ENCODE assay signal across 9 cellular contexts in the genomic region with DNA sequence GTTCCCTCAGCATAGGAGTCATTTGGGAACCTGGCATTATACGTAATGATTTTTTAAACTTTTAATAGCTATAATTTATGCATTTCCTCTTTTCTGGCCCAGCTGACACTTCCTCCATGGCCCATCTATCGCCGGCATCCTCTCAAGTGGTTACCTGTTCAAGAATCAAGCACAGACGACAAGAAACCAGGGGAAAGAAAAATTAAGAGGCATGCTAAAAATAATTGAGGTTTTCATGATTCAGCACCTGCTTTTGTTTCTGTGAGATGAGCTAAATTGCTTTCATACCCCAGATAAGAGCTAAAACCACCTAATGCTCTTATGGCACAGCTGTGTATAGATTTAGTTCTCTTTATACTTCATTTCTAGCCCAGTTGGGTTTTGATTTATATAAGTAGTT. TPM values are rescaled to one million over a fixed set of nuclear protein-coding genes. Genes with fewer than 3 reads are reported as not detected.
A peak's percentile ranks its signal among the peaks of the same experiment; 100 is the strongest.
DNase-seq lines count a peak whose midpoint lies in the region; ATAC-seq and TF ChIP-seq lines count a peak whose summit lies in the region.
"Had no signal": no experiment of that assay in that cellular context is flagged by ENCODE, and none has a peak within 500 bp of the region (broad histone marks: within the 10 kb centered on the region; RNA-seq: fewer than 3 reads in every experiment).

No MANE protein-coding gene starts in this region.

- H3K27me3 Mint-ChIP-seq in CD14-positive monocyte (ENCODE audit: low read depth in 3 of 3) (peaks cover 0 to 3% (median 0%) of the 10 kb centered on the region in 3 donors), memory B cell (no peaks in the 10 kb centered on the region)
- no peaks in the 10 kb centered on the region for H3K27me3 Mint-ChIP-seq in activated T-helper 2 cell treated with anti-CD3 and anti-CD28 coated beads, Interferon-gamma antibody, Interleukin-2, Interleukin-4, amounts not matched to agents 10 μg/mL and 5 μg/mL and 100 μg/mL, durations not matched to agents 14 hours and 24 hours and 36 hours (ENCODE audit: low read depth)

- POLR2A ChIA-PET in HCT116 (lab: Charles Lee), result interaction anchor here (0.6 kb wide), 1 partner anchor 16 kb away, joined by 3 read pairs; no protein-coding TSS in a partner anchor

- H3K9me3 Mint-ChIP-seq in CD14-positive monocyte, result no peaks in the 10 kb centered on the region
- H3K9me3 Mint-ChIP-seq in activated T-helper 2 cell treated with anti-CD3 and anti-CD28 coated beads, Interferon-gamma antibody, Interleukin-2, Interleukin-4, amounts not matched to agents 10 μg/mL and 5 μg/mL and 100 μg/mL, durations not matched to agents 14 hours and 24 hours and 36 hours, result no peaks in the 10 kb centered on the region
- H3K9me3 Mint-ChIP-seq in memory B cell, result no peaks in the 10 kb centered on the region

- TF ChIP-seq POLR2A in HCT116 (IDR thresholded peaks at IDR 0.05; ENCODE audit: borderline replicate concordance, extremely low read depth, insufficient read depth, insufficient read length), result no peak

- intact Hi-C loops in CD14-positive monocyte (cut with micrococcal nuclease), result no loop called here
- intact Hi-C loops in HCT116 (cut with micrococcal nuclease), result no loop called here
- intact Hi-C loops in activated T-helper 2 cell treated with anti-CD3 and anti-CD28 coated beads, Interferon-gamma antibody, Interleukin-2, Interleukin-4, amounts not matched to agents 10 μg/mL and 5 μg/mL and 100 μg/mL, durations not matched to agents 14 hours and 24 hours and 36 hours (cut with micrococcal nuclease), result no loop called here

- no peaks in the 10 kb centered on the region for H3K27me3 ChIP-seq in HCT116 (ENCODE audit: insufficient read depth, low read length)

- CTCF ChIA-PET in HCT116 (lab: Charles Lee), result no interaction called here

- peak overlapping the region in 6 of 7 donors; percentile 24 to 83 (median 65) for H3K27ac Mint-ChIP-seq in CD14-positive monocyte
- peak overlapping the region; percentile 74 for H3K27ac Mint-ChIP-seq in activated T-helper 2 cell treated with anti-CD3 and anti-CD28 coated beads, Interferon-gamma antibody, Interleukin-2, Interleukin-4, amounts not matched to agents 10 μg/mL and 5 μg/mL and 100 μg/mL, durations not matched to agents 14 hours and 24 hours and 36 hours
- H3K27ac Mint-ChIP-seq in memory B cell, result peak overlapping the region; percentile 92

- peak overlapping the region in 1 of 2 donors; percentile 39 for H3K4me3 Mint-ChIP-seq in CD14-positive monocyte
- H3K4me3 Mint-ChIP-seq in activated T-helper 2 cell treated with anti-CD3 and anti-CD28 coated beads, Interferon-gamma antibody, Interleukin-2, Interleukin-4, amounts not matched to agents 10 μg/mL and 5 μg/mL and 100 μg/mL, durations not matched to agents 14 hours and 24 hours and 36 hours (ENCODE audit: low read depth), result peak overlapping the region; percentile 96
- peak overlapping the region; percentile 77 for H3K4me3 Mint-ChIP-seq in memory B cell

- RAD21 ChIA-PET in HCT116 (lab: Charles Lee; ENCODE audit: low non-redundant PET in 1 of 2, low total read pairs in 2 of 2, uncharacterized antibody in 2 of 2, unreplicated experiment in 2 of 2), result no interaction called here

- no peaks in the 10 kb centered on the region for H3K9me2 ChIP-seq in HCT116 (ENCODE audit: insufficient read depth)

- no peak overlapping the region for H3K9ac ChIP-seq in HCT116 (ENCODE audit: low read length)

- no peak for ATAC-seq in HCT116
- no peak for ATAC-seq in memory B cell (ENCODE audit: low read depth)
- no peak for ATAC-seq in HG02970 (IDR thresholded peaks at IDR 0.05; ENCODE audit: low FRiP score, unreplicated experiment)

- peak overlapping the region in 1 of 2 experiments; percentile 96; a peak in 1 of 4 replicates for H3K4me3 ChIP-seq in HCT116 (replicated peaks in 1 of 2; ENCODE audit: low read depth in 1 of 2, low read length in 2 of 2)

- no peak overlapping the region for H3K27ac ChIP-seq in HCT116 (ENCODE audit: low read depth, low read length)

- peak overlapping the region; percentile 99 for H3K4me2 ChIP-seq in HCT116 (ENCODE audit: low read length)

- TF ChIP-seq RAD21 in HCT116 (IDR thresholded peaks at IDR 0.05; ENCODE audit: low read depth), result no peak

- peaks cover 49% of the 10 kb centered on the region for H3K79me2 ChIP-seq in HCT116 (ENCODE audit: insufficient read depth, low read length)

- no peaks in the 10 kb centered on the region for H3K9me3 ChIP-seq in HCT116 (ENCODE audit: control insufficient read depth in 1 of 2, insufficient read depth in 1 of 2, low read depth in 1 of 2, low read length in 2 of 2)

- peaks cover 10% of the 10 kb centered on the region in 2 experiments; a peak in 3 of 4 replicates for H3K36me3 ChIP-seq in HCT116 (ENCODE audit: control insufficient read depth in 1 of 2, insufficient read depth in 2 of 2, low read length in 2 of 2)

- DNase-seq in CD14-positive monocyte (ENCODE audit: low spot score), result no peak
- no peak for DNase-seq in HCT116 (ENCODE audit: low read depth, low spot score)
- DNase-seq in activated T-helper 2 cell treated with anti-CD3 and anti-CD28 coated beads, Interferon-gamma antibody, Interleukin-2, Interleukin-4, amounts not matched to agents 10 μg/mL and 5 μg/mL and 100 μg/mL, durations not matched to agents 14 hours and 24 hours and 36 hours (ENCODE audit: low spot score), result no peak
- DNase-seq in memory B cell (ENCODE audit: low spot score in 2 of 2), result no peak
- no peak for DNase-seq in DMS114 treated with DMSO at 0.1 percent for 48 hours (lab: John Stamatoyannopoulos, UW; ENCODE audit: unreplicated experiment)
- no peak for DNase-seq in H4 (ENCODE audit: low spot score)
- no peak for DNase-seq in NCI-H2171 (lab: John Stamatoyannopoulos, UW)
- DNase-seq: DMS79 treated with DMSO at 0.1 percent for 48 hours had no signal

- peaks cover 39% of the 10 kb centered on the region for H3K4me1 Mint-ChIP-seq in CD14-positive monocyte
- peaks cover 24% of the 10 kb centered on the region for H3K4me1 Mint-ChIP-seq in activated T-helper 2 cell treated with anti-CD3 and anti-CD28 coated beads, Interferon-gamma antibody, Interleukin-2, Interleukin-4, amounts not matched to agents 10 μg/mL and 5 μg/mL and 100 μg/mL, durations not matched to agents 14 hours and 24 hours and 36 hours (ENCODE audit: low read depth)
- peaks cover 22% of the 10 kb centered on the region for H3K4me1 Mint-ChIP-seq in memory B cell

- no TSS peak for BruUV-seq in HCT116 (replicated peaks; lab: Mats Ljungman, UMichigan)

- H3K36me3 Mint-ChIP-seq in CD14-positive monocyte (peaks cover 16 to 34% of the 10 kb centered on the region in 2 donors), memory B cell (peaks cover 5% of the 10 kb centered on the region)
- H3K36me3 Mint-ChIP-seq in activated T-helper 2 cell treated with anti-CD3 and anti-CD28 coated beads, Interferon-gamma antibody, Interleukin-2, Interleukin-4, amounts not matched to agents 10 μg/mL and 5 μg/mL and 100 μg/mL, durations not matched to agents 14 hours and 24 hours and 36 hours (ENCODE audit: low read depth), result peaks cover 29% of the 10 kb centered on the region

- TF ChIP-seq CTCF in CD14-positive monocyte (IDR thresholded peaks at IDR 0.05) (no peak), HCT116 (IDR thresholded peaks at IDR 0.05 in 2 of 3, conservative IDR thresholded peaks at IDR 0.05 in 1 of 3; ENCODE audit: borderline replicate concordance in 1 of 3, insufficient read depth in 1 of 3, low read depth in 2 of 3, low read length in 2 of 3) (no peak)

- peaks cover 10 to 12% of the 10 kb centered on the region in 2 experiments; a peak in 3 of 4 replicates for H3K4me1 ChIP-seq in HCT116 (ENCODE audit: control insufficient read depth in 1 of 2, insufficient read depth in 2 of 2, low read length in 2 of 2)

- no peak overlapping the region for H2AFZ ChIP-seq in HCT116 (ENCODE audit: low read depth, low read length, poor library complexity, severe bottlenecking)

- no peaks in the 10 kb centered on the region for H4K20me1 ChIP-seq in HCT116 (ENCODE audit: insufficient read depth)

TF ChIP-seq in HCT116, 20 proteins besides CTCF, POLR2A, EP300 and RAD21 (continues in another document):
- no peak for TF ChIP-seq YY1 (IDR thresholded peaks at IDR 0.05; ENCODE audit: extremely low read depth, insufficient replicate concordance, low read depth, low read length)
- TF ChIP-seq TCF7L2 (IDR thresholded peaks at IDR 0.05; ENCODE audit: borderline replicate concordance, extremely low read depth, insufficient read depth, insufficient read length), result no peak
- no peak for TF ChIP-seq CEBPB (IDR thresholded peaks at IDR 0.05; ENCODE audit: low read depth)
- TF ChIP-seq CBX3 (IDR thresholded peaks at IDR 0.05; ENCODE audit: low read depth), result no peak
- TF ChIP-seq, protein P1, sequence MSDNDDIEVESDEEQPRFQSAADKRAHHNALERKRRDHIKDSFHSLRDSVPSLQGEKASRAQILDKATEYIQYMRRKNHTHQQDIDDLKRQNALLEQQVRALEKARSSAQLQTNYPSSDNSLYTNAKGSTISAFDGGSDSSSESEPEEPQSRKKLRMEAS (IDR thresholded peaks at IDR 0.05), result no peak

RNA-seq across cellular contexts. Expression of gene SPCS1, which starts 1.7 kb away (rescaled TPM):
- polyA plus RNA-seq in CD14-positive monocyte, result 100 to 1,000 TPM; 228 to 242 TPM
- 124 TPM for total RNA-seq in HCT116 (2021; ENCODE audit: unreplicated experiment)
- 96.1 and 109 TPM in 2 replicates for polyA plus RNA-seq in HCT116 (2012)
- total RNA-seq in activated T-helper 2 cell treated with anti-CD3 and anti-CD28 coated beads, Interferon-gamma antibody, Interleukin-2, Interleukin-4, amounts not matched to agents 10 μg/mL and 5 μg/mL and 100 μg/mL, durations not matched to agents 14 hours and 24 hours and 36 hours, result 124 and 125 TPM in 2 replicates
- 153 and 208 TPM in 2 replicates for total RNA-seq in H4 (2014; rRNA removed; shearing (Covaris generic))

RNA-seq across cellular contexts. Expression of gene GLT8D1, which starts 2.0 kb away (rescaled TPM):
- 10 to 100 TPM; 34.8 TPM for polyA plus RNA-seq in CD14-positive monocyte
- total RNA-seq in HCT116 (2021; ENCODE audit: unreplicated experiment), result 42.1 TPM
- polyA plus RNA-seq in HCT116 (2012), result 34.3 and 42.6 TPM in 2 replicates
- 37.6 and 38.7 TPM in 2 replicates for total RNA-seq in activated T-helper 2 cell treated with anti-CD3 and anti-CD28 coated beads, Interferon-gamma antibody, Interleukin-2, Interleukin-4, amounts not matched to agents 10 μg/mL and 5 μg/mL and 100 μg/mL, durations not matched to agents 14 hours and 24 hours and 36 hours
- 67.5 and 82.7 TPM in 2 replicates for total RNA-seq in H4 (2014; rRNA removed; shearing (Covaris generic))

RNA-seq across cellular contexts. Expression of gene GNL3, which starts 21.8 kb away (rescaled TPM):
- 10 to 100 TPM; 13.4 to 16.7 TPM for polyA plus RNA-seq in CD14-positive monocyte
- total RNA-seq in HCT116 (2021; ENCODE audit: unreplicated experiment), result 205 TPM
- 74.2 and 88.1 TPM in 2 replicates for polyA plus RNA-seq in HCT116 (2012)
- 226 and 235 TPM in 2 replicates for total RNA-seq in activated T-helper 2 cell treated with anti-CD3 and anti-CD28 coated beads, Interferon-gamma antibody, Interleukin-2, Interleukin-4, amounts not matched to agents 10 μg/mL and 5 μg/mL and 100 μg/mL, durations not matched to agents 14 hours and 24 hours and 36 hours
- 75.7 and 81.7 TPM in 2 replicates for total RNA-seq in H4 (2014; rRNA removed; shearing (Covaris generic))

RNA-seq across cellular contexts. Expression of gene PBRM1, which starts 21.9 kb away (rescaled TPM):
- polyA plus RNA-seq in CD14-positive monocyte, result 10 to 100 TPM; 38.0 to 72.9 TPM
- 40.0 TPM for total RNA-seq in HCT116 (2021; ENCODE audit: unreplicated experiment)
- 11.0 and 15.0 TPM in 2 replicates for polyA plus RNA-seq in HCT116 (2012)
- 60.4 and 66.3 TPM in 2 replicates for total RNA-seq in activated T-helper 2 cell treated with anti-CD3 and anti-CD28 coated beads, Interferon-gamma antibody, Interleukin-2, Interleukin-4, amounts not matched to agents 10 μg/mL and 5 μg/mL and 100 μg/mL, durations not matched to agents 14 hours and 24 hours and 36 hours
- total RNA-seq in H4 (2014; rRNA removed; shearing (Covaris generic)), result 17.3 and 17.4 TPM in 2 replicates
